8 cellular contexts compared by ENCODE assay signal in the genomic region with DNA sequence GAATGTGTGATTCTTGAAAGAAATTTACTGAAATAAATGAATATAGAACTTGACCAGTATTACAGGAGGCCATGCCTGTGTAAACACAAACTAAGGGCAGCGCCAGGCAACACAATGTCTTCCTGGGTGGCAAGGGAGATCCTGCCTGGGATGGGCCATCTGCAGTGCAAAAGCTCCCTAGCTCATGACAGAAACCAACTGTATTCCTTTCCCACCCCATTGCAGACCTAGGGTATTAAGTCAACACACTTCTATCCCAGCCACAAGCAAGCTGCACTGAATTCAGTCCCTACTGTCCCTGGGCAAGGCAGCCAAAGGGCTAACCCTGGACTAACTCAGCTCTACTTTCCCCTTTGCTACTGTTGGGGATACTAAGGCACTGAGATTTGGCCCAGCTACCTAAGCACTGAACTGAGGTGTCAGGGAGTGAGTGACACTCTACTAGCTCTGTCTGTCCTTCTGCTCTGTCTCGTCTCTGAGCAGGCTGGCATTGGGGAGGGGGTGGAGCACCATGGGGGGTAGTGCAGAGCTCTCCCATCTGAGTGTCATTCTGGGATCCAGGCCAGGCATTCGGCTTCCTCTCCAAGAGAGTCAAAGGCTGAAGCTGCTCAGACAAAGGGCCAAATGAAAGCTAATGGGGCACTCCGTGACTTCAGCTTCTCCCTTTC. TPM values are rescaled to one million over a fixed set of nuclear protein-coding genes. Genes with fewer than 3 reads are reported as not detected.
DNase-seq lines count a peak whose midpoint lies in the region; ATAC-seq, FAIRE-seq and TF ChIP-seq lines count a peak whose summit lies in the region.

No MANE protein-coding gene starts in this region.

- no peak overlapping the region for H3K27ac Mint-ChIP-seq in activated naive CD4-positive, alpha-beta T cell treated with anti-CD3 and anti-CD28 coated beads, Interleukin-2, amount 10 ng/mL, durations not matched to agents 7 days and 5 days
- no peak overlapping the region for H3K27ac Mint-ChIP-seq in activated naive CD4-positive, alpha-beta T cell treated with anti-CD3 and anti-CD28 coated beads, Interleukin-2, amount 50 U/mL, for 72 hours

- no peaks in the 10 kb centered on the region for H3K79me2 ChIP-seq in K562 (ENCODE audit: control insufficient read depth, insufficient read depth, low read length)

- H3K9me3 Mint-ChIP-seq in activated naive CD4-positive, alpha-beta T cell treated with anti-CD3 and anti-CD28 coated beads, Interleukin-2, amount 10 ng/mL, durations not matched to agents 7 days and 5 days, result no peaks in the 10 kb centered on the region
- no peaks in the 10 kb centered on the region for H3K9me3 Mint-ChIP-seq in activated naive CD4-positive, alpha-beta T cell treated with anti-CD3 and anti-CD28 coated beads, Interleukin-2, amount 50 U/mL, for 72 hours

- H3K4me3 Mint-ChIP-seq in activated naive CD4-positive, alpha-beta T cell treated with anti-CD3 and anti-CD28 coated beads, Interleukin-2, amount 10 ng/mL, durations not matched to agents 7 days and 5 days, result peak overlapping the region; percentile 1

- H2AFZ ChIP-seq in K562 (ENCODE audit: low read depth, low read length), result no peak overlapping the region

- no peak overlapping the region for H3K4me2 ChIP-seq in K562 (ENCODE audit: insufficient read depth, low read length)

- TF ChIP-seq RAD21 in K562 (CRISPR knock-in tag; conservative IDR thresholded peaks at IDR 0.05 in 1 of 2, IDR thresholded peaks at IDR 0.05 in 1 of 2), result no peak

- ATAC-seq in activated naive CD4-positive, alpha-beta T cell treated with anti-CD3 and anti-CD28 coated beads, Interleukin-2, amount 50 U/mL, for 72 hours, result no peak
- ATAC-seq in K562, result no peak
- ATAC-seq in GM18868 (IDR thresholded peaks at IDR 0.05; ENCODE audit: unreplicated experiment), result no peak
- ATAC-seq in HG03159 (IDR thresholded peaks at IDR 0.05; ENCODE audit: unreplicated experiment), result no peak

- H3K27me3 Mint-ChIP-seq in activated naive CD4-positive, alpha-beta T cell treated with anti-CD3 and anti-CD28 coated beads, Interleukin-2, amount 10 ng/mL, durations not matched to agents 7 days and 5 days, result peaks cover 8% of the 10 kb centered on the region

- H3K27me3 ChIP-seq in K562 (ENCODE audit: control insufficient read depth in 2 of 2, insufficient read depth in 2 of 2, low read length in 2 of 2) (peaks cover 34 to 78% of the 10 kb centered on the region in 2 experiments), vagina (no peaks in the 10 kb centered on the region)

- no peak for DNase-seq in activated naive CD4-positive, alpha-beta T cell treated with anti-CD3 and anti-CD28 coated beads, Interleukin-2, amount 10 ng/mL, durations not matched to agents 7 days and 5 days
- no peak for DNase-seq in activated naive CD4-positive, alpha-beta T cell treated with anti-CD3 and anti-CD28 coated beads, Interleukin-2, amount 50 U/mL, for 72 hours (ENCODE audit: low spot score in 2 of 2)
- DNase-seq in K562 (ENCODE audit: extremely low read depth in 1 of 4, low spot score in 3 of 4), result no peak
- peak; percentile 27 for DNase-seq in kidney tubule cell (ENCODE audit: low spot score)
- DNase-seq in vagina (ENCODE audit: extremely low spot score in 2 of 2), result peak in 1 of 2 donors; percentile 83
- no peak for DNase-seq in T-helper 9 cell

- peaks cover 23% of the 10 kb centered on the region for H3K4me1 Mint-ChIP-seq in activated naive CD4-positive, alpha-beta T cell treated with anti-CD3 and anti-CD28 coated beads, Interleukin-2, amount 10 ng/mL, durations not matched to agents 7 days and 5 days

- H3K9me3 ChIP-seq in K562 (replicated peaks; ENCODE audit: control insufficient read depth, insufficient read depth, low read depth, low read length) (no peaks in the 10 kb centered on the region), vagina (no peaks in the 10 kb centered on the region)

- TF ChIP-seq EP300 in K562 (IDR thresholded peaks at IDR 0.05; ENCODE audit: low read length), result no peak

- intact Hi-C loops in K562 (cut with micrococcal nuclease), result no loop called here
- intact Hi-C loops in vagina (cut with DNase I), result no loop called here

- FAIRE-seq in K562 (lab: Jason Lieb, UNC), result no peak

- peaks cover 2% of the 10 kb centered on the region for H3K9me1 ChIP-seq in K562 (ENCODE audit: control insufficient read depth, insufficient read depth, low read length)

- POLR2A ChIA-PET in K562 (lab: Yijun Ruan, JAX), result interaction anchor here (0.7 to 2.2 kb wide), 3 partner anchors 19 to 229 kb away, joined by 3 to 10 read pairs (median 3); a partner anchor contains a TSS

- no peak overlapping the region for H3K9ac ChIP-seq in K562 (ENCODE audit: insufficient read depth in 1 of 2, low read depth in 2 of 2, low read length in 2 of 2)

- TF ChIP-seq POLR2A in K562 (conservative IDR thresholded peaks at IDR 0.05) (no peak), vagina (IDR thresholded peaks at IDR 0.05) (no peak)

- peaks cover 11 to 35% of the 10 kb centered on the region in 2 experiments for H3K4me1 ChIP-seq in K562 (replicated peaks in 1 of 2; ENCODE audit: control insufficient read depth in 2 of 2, insufficient read depth in 2 of 2, low read length in 2 of 2)
- H3K4me1 ChIP-seq in vagina, result peaks cover 57% of the 10 kb centered on the region

- H3K27ac ChIP-seq in K562 (ENCODE audit: extremely low read depth, low read depth, low read length), result no peak overlapping the region
- H3K27ac ChIP-seq in vagina, result peak overlapping the region; percentile 45

- no peaks in the 10 kb centered on the region; the same call in none of the 2 replicates for H4K20me1 ChIP-seq in K562 (replicated peaks; ENCODE audit: control insufficient read depth, insufficient read depth, low read length)

- CTCF ChIA-PET in activated naive CD4-positive, alpha-beta T cell treated with anti-CD3 and anti-CD28 coated beads, Interleukin-2, amount 10 ng/mL, durations not matched to agents 7 days and 5 days (lab: Charles Lee), result interaction anchor here (0.8 to 4.8 kb wide), 8 partner anchors 11 to 273 kb away, joined by 3 to 26 read pairs (median 4); no protein-coding TSS in a partner anchor
- CTCF ChIA-PET in K562 (lab: Yijun Ruan, JAX; ENCODE audit: low intra/inter-chr PET ratio), result no interaction called here

- WGBS in K562 (ENCODE audit: insufficient coverage, low coverage, missing lambda C conversion rate), result 7% methylated on average over 4 of the region's 4 CpGs

- TF ChIP-seq CTCF in K562 (IDR thresholded peaks at IDR 0.05 in 2 of 3, conservative IDR thresholded peaks at IDR 0.05 in 1 of 3; ENCODE audit: insufficient read depth in 2 of 3, low read depth in 1 of 3, low read length in 3 of 3) (no peak), vagina (IDR thresholded peaks at IDR 0.05) (no peak)

- H3K36me3 ChIP-seq in K562 (ENCODE audit: control insufficient read depth, insufficient read depth, low read length) (no peaks in the 10 kb centered on the region), vagina (no peaks in the 10 kb centered on the region)

- BruUV-seq in K562 (replicated peaks; lab: Mats Ljungman, UMichigan), result TSS peak; percentile 43

- no peak overlapping the region for H3K4me3 ChIP-seq in K562
- H3K4me3 ChIP-seq in vagina, result no peak overlapping the region

- peaks cover 1% of the 10 kb centered on the region for H3K36me3 Mint-ChIP-seq in activated naive CD4-positive, alpha-beta T cell treated with anti-CD3 and anti-CD28 coated beads, Interleukin-2, amount 10 ng/mL, durations not matched to agents 7 days and 5 days
- H3K36me3 Mint-ChIP-seq in activated naive CD4-positive, alpha-beta T cell treated with anti-CD3 and anti-CD28 coated beads, Interleukin-2, amount 50 U/mL, for 72 hours, result peaks cover 0 to 5% of the 10 kb centered on the region in 2 donors

- in situ Hi-C loops in K562 (cut with MboI), result no loop called here

RNA-seq across cellular contexts. Expression of a gene that starts 2.5 kb away (rescaled TPM):
- 1 to 10 TPM; 1.4 to 4.4 TPM for total RNA-seq in activated naive CD4-positive, alpha-beta T cell treated with anti-CD3 and anti-CD28 coated beads, Interleukin-2, amount 50 U/mL, for 72 hours
- 0.14 and 0.76 TPM in 2 replicates for total RNA-seq in K562 (2011; cell fraction: chromatin; rRNA removed; ENCODE audit: low replicate concordance)
- 0.50 and 0.79 TPM in 2 replicates for total RNA-seq in K562 (2011; cell fraction: nucleolus; rRNA removed)
- 0.51 and 0.61 TPM in 2 replicates for total RNA-seq in K562 (2011; cell fraction: nucleoplasm; rRNA removed)
- total RNA-seq in K562 (2014; rRNA removed), result 0.27 and 0.41 TPM in 2 replicates
- 0.32 and 0.33 TPM in 2 replicates for total RNA-seq in K562 (2014; rRNA removed; fragmentation: Illumina TruSeq; extraction: Trizol)
- 0.25 and 0.26 TPM in 2 replicates for total RNA-seq in K562 (2015; rRNA removed; fragmentation: Illumina TruSeq; extraction: Trizol)
- total RNA-seq in K562 (2021), result 0.45 and 1.4 TPM in 2 replicates
- polyA plus RNA-seq in K562 (2011; rRNA removed), result 0.24 and 0.43 TPM in 2 replicates
- polyA plus RNA-seq in K562 (2011; cell fraction: cytosol; rRNA removed), result 0.35 and 0.75 TPM in 2 replicates
- 0.10 and 0.37 TPM in 2 replicates for polyA plus RNA-seq in K562 (2011; cell fraction: nucleus; rRNA removed)
- polyA plus RNA-seq in K562 (2012), result 0.46 and 0.72 TPM in 2 replicates
- polyA plus RNA-seq in K562 (2014; fragmentation: Illumina TruSeq; extraction: Trizol), result 0.12 and 0.14 TPM in 2 replicates
- polyA plus RNA-seq in K562 (2014; fragmentation: Nextera tagmentation; extraction: Ambion mirVana), result under 1 TPM in 1 of 2 experiments, not detected in 1; 0.04 TPM
- polyA plus RNA-seq in K562 (2014; rRNA removed), result 0.12 and 0.53 TPM in 2 replicates
- polyA minus RNA-seq in K562 (2011; rRNA and poly(A)+ RNA removed), result 0.49 and 1.9 TPM in 2 replicates
- 0.29 TPM in 1 of 2 replicates, not detected in the other for polyA minus RNA-seq in K562 (2011; cell fraction: cytosol; rRNA and poly(A)+ RNA removed)
- 0.13 and 1.00 TPM in 2 replicates for polyA minus RNA-seq in K562 (2011; cell fraction: nucleus; rRNA and poly(A)+ RNA removed)
- 6.1 TPM for total RNA-seq in vagina

RNA-seq across cellular contexts. Expression of a gene that starts 19.0 kb away (rescaled TPM):
- total RNA-seq in activated naive CD4-positive, alpha-beta T cell treated with anti-CD3 and anti-CD28 coated beads, Interleukin-2, amount 50 U/mL, for 72 hours, result 10 to 100 TPM; 11.2 to 13.6 TPM
- total RNA-seq in K562 (2011; cell fraction: chromatin; rRNA removed; ENCODE audit: low replicate concordance), result 11.2 and 36.6 TPM in 2 replicates
- total RNA-seq in K562 (2011; cell fraction: nucleolus; rRNA removed), result 8.7 and 9.2 TPM in 2 replicates
- total RNA-seq in K562 (2011; cell fraction: nucleoplasm; rRNA removed), result 11.8 and 13.9 TPM in 2 replicates
- total RNA-seq in K562 (2014; rRNA removed) (29.3 and 29.9 TPM in 2 replicates), K562 (2014; rRNA removed; fragmentation: Illumina TruSeq; extraction: Trizol) (29.6 and 32.6 TPM in 2 replicates), K562 (2015; rRNA removed; fragmentation: Illumina TruSeq; extraction: Trizol) (30.0 and 33.4 TPM in 2 replicates), K562 (2021) (21.3 and 22.1 TPM in 2 replicates), vagina (16.2 TPM)
- polyA plus RNA-seq in K562 (2011; rRNA removed) (18.3 and 24.5 TPM in 2 replicates), K562 (2014; fragmentation: Illumina TruSeq; extraction: Trizol) (24.5 and 26.1 TPM in 2 replicates), K562 (2014; fragmentation: Nextera tagmentation; extraction: Ambion mirVana) (1 to 10 TPM; 8.3 to 8.5 TPM), K562 (2014; rRNA removed) (15.3 and 17.6 TPM in 2 replicates)
- 7.0 and 10.0 TPM in 2 replicates for polyA plus RNA-seq in K562 (2011; cell fraction: cytosol; rRNA removed)
- polyA plus RNA-seq in K562 (2011; cell fraction: nucleus; rRNA removed), result 18.8 and 25.7 TPM in 2 replicates
- 10.5 and 14.3 TPM in 2 replicates for polyA plus RNA-seq in K562 (2012)
- polyA minus RNA-seq in K562 (2011; rRNA and poly(A)+ RNA removed), result 33.7 and 37.1 TPM in 2 replicates
- 16.9 and 18.9 TPM in 2 replicates for polyA minus RNA-seq in K562 (2011; cell fraction: cytosol; rRNA and poly(A)+ RNA removed)
- 14.1 and 30.2 TPM in 2 replicates for polyA minus RNA-seq in K562 (2011; cell fraction: nucleus; rRNA and poly(A)+ RNA removed)
